In the genomic region with DNA sequence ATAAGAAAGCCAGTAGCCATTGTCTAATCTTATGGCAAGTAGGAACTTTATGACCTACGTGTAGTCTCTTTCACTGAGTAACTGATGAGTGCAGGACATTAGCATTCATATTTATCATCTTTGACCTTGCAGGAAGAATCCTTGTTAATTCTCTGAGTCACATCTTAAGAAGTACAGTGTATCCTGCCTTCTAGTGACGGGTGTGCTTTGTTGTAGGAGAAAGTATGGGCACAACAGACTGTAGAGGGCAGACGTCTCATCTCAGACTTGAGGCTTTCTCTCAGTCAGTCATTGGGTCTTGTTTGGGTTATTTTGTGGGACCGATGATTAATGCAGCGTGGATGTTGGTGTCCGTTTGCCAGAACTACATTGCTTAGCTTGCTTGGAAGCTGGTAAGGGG, we compare ENCODE assay signal across 10 cellular contexts. TPM values are rescaled to one million over a fixed set of nuclear protein-coding genes. Genes with fewer than 3 reads are reported as not detected.
DNase-seq lines count a peak whose midpoint lies in the region; ATAC-seq, FAIRE-seq and TF ChIP-seq lines count a peak whose summit lies in the region.
"Had no signal": no experiment of that assay in that cellular context is flagged by ENCODE, and none has a peak within 500 bp of the region (broad histone marks: within the 10 kb centered on the region; RNA-seq: fewer than 3 reads in every experiment).

No MANE protein-coding gene starts in this region.

- peak; percentile 90 for ATAC-seq in esophagus mucosa

- FAIRE-seq in G401.6 (lab: Jason Lieb, UNC), result peak; percentile 60

- H3K4ac ChIP-seq in neuronal stem cell (ENCODE audit: low read length), result no peak overlapping the region

- no peak overlapping the region for H3K4me2 ChIP-seq in neuronal stem cell (ENCODE audit: insufficient read depth, low read length, poor library complexity, severe bottlenecking)

- no peak overlapping the region for H2BK15ac ChIP-seq in neuronal stem cell (ENCODE audit: low read length)

- H3K36me3 ChIP-seq in vagina, result peaks cover 0 to 25% of the 10 kb centered on the region in 2 donors
- H3K36me3 ChIP-seq in neuronal stem cell (replicated peaks in 1 of 2; ENCODE audit: control insufficient read depth in 2 of 2, insufficient read depth in 2 of 2, low read length in 2 of 2), result peaks cover 19 to 92% of the 10 kb centered on the region in 2 donors

- CTCF ChIA-PET in activated CD4-positive, alpha-beta memory T cell treated with anti-CD3 and anti-CD28 coated beads for 36 hours (lab: Charles Lee), result interaction anchor here (1.0 to 1.4 kb wide), 2 partner anchors 13 to 49 kb away, joined by 3 read pairs; no protein-coding TSS in a partner anchor

- peaks cover 3% of the 10 kb centered on the region for H3K4me1 ChIP-seq in vagina
- H3K4me1 ChIP-seq in neuronal stem cell (ENCODE audit: control insufficient read depth in 2 of 2, insufficient read depth in 1 of 2, low read depth in 1 of 2, low read length in 2 of 2), result no peaks in the 10 kb centered on the region

- TF ChIP-seq CTCF in vagina (IDR thresholded peaks at IDR 0.05), result no peak

- H3K18ac ChIP-seq in neuronal stem cell (ENCODE audit: low read length), result no peak overlapping the region

- no peak overlapping the region for H2BK120ac ChIP-seq in neuronal stem cell (ENCODE audit: low read depth, low read length)

- no peaks in the 10 kb centered on the region for H3K27me3 ChIP-seq in vagina
- H3K27me3 ChIP-seq in neuronal stem cell (ENCODE audit: control insufficient read depth in 3 of 3, insufficient read depth in 3 of 3, low read depth in 1 of 3, low read length in 3 of 3), result no peaks in the 10 kb centered on the region

- WGBS in neuronal stem cell (ENCODE audit: extremely low coverage in 2 of 2, insufficient read length in 2 of 2, insufficient replicate concordance in 1 of 2), 2 donors, result no CpG with 5 or more reads among the region's 6 CpGs

- no peak for TF ChIP-seq POLR2A in vagina (IDR thresholded peaks at IDR 0.05)

- no peak overlapping the region for H3K9ac ChIP-seq in neuronal stem cell (ENCODE audit: low read depth, low read length, poor library complexity)

- no peak overlapping the region for H2BK5ac ChIP-seq in neuronal stem cell (ENCODE audit: low read length)

- no peak overlapping the region for H2BK12ac ChIP-seq in neuronal stem cell (ENCODE audit: low read length)

- H3K27ac Mint-ChIP-seq in activated CD4-positive, alpha-beta memory T cell treated with anti-CD3 and anti-CD28 coated beads for 36 hours, result no peak overlapping the region

- H3K4me1 Mint-ChIP-seq in activated CD4-positive, alpha-beta memory T cell treated with anti-CD3 and anti-CD28 coated beads for 36 hours (ENCODE audit: low read depth), result peaks cover 10% of the 10 kb centered on the region

- no peak overlapping the region for H3K27ac ChIP-seq in vagina
- no peak overlapping the region for H3K27ac ChIP-seq in neuronal stem cell (replicated peaks; ENCODE audit: low read length)

- no peaks in the 10 kb centered on the region for H3K79me1 ChIP-seq in neuronal stem cell (ENCODE audit: low read depth, low read length)

- H2AFZ ChIP-seq in neuronal stem cell (ENCODE audit: low read length), result no peak overlapping the region

- no peak overlapping the region for H4K8ac ChIP-seq in neuronal stem cell (ENCODE audit: low read depth, low read length)

- no peaks in the 10 kb centered on the region for H3K9me3 Mint-ChIP-seq in activated CD4-positive, alpha-beta memory T cell treated with anti-CD3 and anti-CD28 coated beads for 36 hours

- no peak overlapping the region for H3K4me3 Mint-ChIP-seq in activated CD4-positive, alpha-beta memory T cell treated with anti-CD3 and anti-CD28 coated beads for 36 hours

- POLR2A ChIA-PET in activated CD4-positive, alpha-beta memory T cell treated with anti-CD3 and anti-CD28 coated beads for 36 hours (lab: Charles Lee), result no interaction called here

- H3K4me3 ChIP-seq in vagina (no peak overlapping the region), neuronal stem cell (ENCODE audit: low read length in 2 of 2) (no peak overlapping the region)

- no peak overlapping the region for H3K23ac ChIP-seq in neuronal stem cell (ENCODE audit: low read depth, low read length, poor library complexity)

- H3K9me3 ChIP-seq in vagina, result no peaks in the 10 kb centered on the region
- no peaks in the 10 kb centered on the region for H3K9me3 ChIP-seq in neuronal stem cell (replicated peaks in 1 of 2; ENCODE audit: control insufficient read depth in 2 of 2, insufficient read depth in 1 of 2, low read depth in 1 of 2, low read length in 2 of 2)

- DNase-seq in RPMI7951 (ENCODE audit: low read depth), result peak; percentile 63
- DNase-seq in pons (ENCODE audit: low spot score), result peak; percentile 53
- DNase-seq in vagina (ENCODE audit: extremely low spot score in 2 of 2), result no peak
- DNase-seq in NOMO-1 (lab: John Stamatoyannopoulos, UW; ENCODE audit: unreplicated experiment in 2 of 2), result no peak
- DNase-seq in activated CD4-positive, alpha-beta memory T cell treated with anti-CD3 and anti-CD28 coated beads for 36 hours, result no peak
- DNase-seq in neuronal stem cell (ENCODE audit: low spot score), result no peak
- DNase-seq: activated CD4-positive, alpha-beta T cell treated with anti-CD3 and anti-CD28 coated beads, Interleukin-2, amount 50 U/mL, for 48 hours; NCI-H2081 had no signal

- no peak overlapping the region for H2AK5ac ChIP-seq in neuronal stem cell (ENCODE audit: low read depth, low read length)

- intact Hi-C loops in vagina (cut with DNase I), result no loop called here
- intact Hi-C loops in activated CD4-positive, alpha-beta memory T cell treated with anti-CD3 and anti-CD28 coated beads for 36 hours (cut with micrococcal nuclease), result no loop called here

- no peaks in the 10 kb centered on the region for H3K27me3 Mint-ChIP-seq in activated CD4-positive, alpha-beta memory T cell treated with anti-CD3 and anti-CD28 coated beads for 36 hours

- peaks cover 12% of the 10 kb centered on the region for H3K36me3 Mint-ChIP-seq in activated CD4-positive, alpha-beta memory T cell treated with anti-CD3 and anti-CD28 coated beads for 36 hours

- no peak overlapping the region for H3K14ac ChIP-seq in neuronal stem cell (ENCODE audit: low read length)

- H4K91ac ChIP-seq in neuronal stem cell (ENCODE audit: low read depth, low read length, poor library complexity), result no peak overlapping the region

RNA-seq across cellular contexts. Expression of a gene that starts 6.8 kb away (rescaled TPM):
- total RNA-seq in RPMI7951 (2014; rRNA removed; shearing (Covaris generic)), result 7.1 and 7.2 TPM in 2 replicates
- total RNA-seq in esophagus mucosa (13.7 TPM), vagina (10.8 TPM)
- 10 to 100 TPM; 16.9 to 18.3 TPM for total RNA-seq in activated CD4-positive, alpha-beta memory T cell treated with anti-CD3 and anti-CD28 coated beads for 36 hours
- polyA plus RNA-seq in neuronal stem cell (2013, experiment 1 of 2), result 20.9 TPM
- 21.5 TPM for polyA plus RNA-seq in neuronal stem cell (2013, experiment 2 of 2)

RNA-seq across cellular contexts. Expression of a gene that starts 7.4 kb away (rescaled TPM):
- 31.4 and 33.0 TPM in 2 replicates for total RNA-seq in RPMI7951 (2014; rRNA removed; shearing (Covaris generic))
- 44.4 TPM for total RNA-seq in esophagus mucosa
- 63.8 TPM for total RNA-seq in vagina
- total RNA-seq in activated CD4-positive, alpha-beta memory T cell treated with anti-CD3 and anti-CD28 coated beads for 36 hours, result 100 to 1,000 TPM; 104 to 105 TPM
- polyA plus RNA-seq in neuronal stem cell (2013, experiment 1 of 2), result 12.7 TPM
- polyA plus RNA-seq in neuronal stem cell (2013, experiment 2 of 2), result 12.2 TPM

RNA-seq across cellular contexts. Expression of a gene that starts 40.1 kb away (rescaled TPM):
- 319 and 359 TPM in 2 replicates for total RNA-seq in RPMI7951 (2014; rRNA removed; shearing (Covaris generic))
- total RNA-seq in esophagus mucosa (55.9 TPM), vagina (1,935 TPM)
- total RNA-seq in activated CD4-positive, alpha-beta memory T cell treated with anti-CD3 and anti-CD28 coated beads for 36 hours, result 1 to 10 TPM; 3.1 to 4.0 TPM
- polyA plus RNA-seq in neuronal stem cell (2013, experiment 1 of 2), result 159 TPM
- 154 TPM for polyA plus RNA-seq in neuronal stem cell (2013, experiment 2 of 2)

RNA-seq across cellular contexts. Expression of a gene that starts 51.9 kb away (rescaled TPM):
- 1.7 and 6.8 TPM in 2 replicates for total RNA-seq in RPMI7951 (2014; rRNA removed; shearing (Covaris generic))
- 3.1 TPM for total RNA-seq in esophagus mucosa
- 10.6 TPM for total RNA-seq in vagina
- total RNA-seq in activated CD4-positive, alpha-beta memory T cell treated with anti-CD3 and anti-CD28 coated beads for 36 hours, result 1 to 10 TPM; 3.9 to 5.4 TPM
- polyA plus RNA-seq in neuronal stem cell (2013, experiment 1 of 2), result 13.3 TPM
- polyA plus RNA-seq in neuronal stem cell (2013, experiment 2 of 2), result 14.0 TPM

Comparison
In these comparisons a context has a peak if more than half of its experiments do, and no peak if none do; other contexts are left out.
1. DNase-seq: peak in RPMI7951 (single experiment) and pons (single experiment); none in vagina (0 of 2), NOMO-1 (0 of 2), activated CD4-positive, alpha-beta memory T cell treated with anti-CD3 and anti-CD28 coated beads for 36 hours (single experiment) and neuronal stem cell (single experiment).
2. RNA of a gene that starts 40.1 kb away (total RNA-seq): 1,935 TPM in vagina (single experiment), 319 to 359 TPM in RPMI7951 and 55.9 TPM in esophagus mucosa (single experiment); 3.1 to 4.0 TPM in activated CD4-positive, alpha-beta memory T cell treated with anti-CD3 and anti-CD28 coated beads for 36 hours; every median in the first group is over 10 times any median in the second.